ENCODE assay signal across 8 cellular contexts in the genomic region with DNA sequence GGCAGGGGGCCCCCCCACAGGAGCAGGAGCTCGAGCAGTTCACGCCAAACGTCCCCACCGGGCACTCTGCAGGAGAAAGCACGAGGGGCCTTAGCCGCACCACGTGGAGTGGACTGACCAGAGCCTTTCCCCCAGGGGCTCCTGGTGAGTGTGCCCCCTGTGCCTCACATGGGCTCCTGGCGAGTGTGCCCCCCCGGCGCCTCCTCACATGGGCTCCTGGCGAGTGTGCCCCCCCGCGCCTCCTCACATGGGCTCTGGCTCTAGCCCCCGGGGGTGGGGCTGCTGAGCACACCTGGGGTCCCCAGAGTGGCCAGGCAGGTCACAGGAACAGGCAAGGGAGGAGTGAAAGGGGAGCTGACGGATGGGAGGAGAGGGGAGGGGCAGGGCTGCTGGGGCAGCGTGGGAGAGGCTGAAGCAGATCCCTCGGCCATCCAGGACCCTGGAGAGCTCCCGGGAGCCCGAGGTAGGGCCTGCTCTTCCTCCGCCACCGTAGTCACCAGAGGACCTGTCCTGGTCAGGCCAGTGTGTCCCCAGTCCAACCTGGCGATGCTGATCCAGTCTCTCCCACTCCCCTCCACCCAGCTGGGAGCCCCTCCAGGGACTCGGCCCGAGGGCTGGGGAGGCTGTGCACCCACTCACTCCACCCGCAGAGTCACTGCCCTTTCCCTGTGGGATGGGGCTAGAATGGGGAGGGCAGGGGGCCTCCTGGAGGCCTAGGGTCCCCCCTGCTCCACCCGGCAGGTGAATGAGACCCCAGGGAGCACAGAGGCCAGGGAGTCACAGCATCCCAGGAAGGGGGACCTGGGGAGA. TPM values are rescaled to one million over a fixed set of nuclear protein-coding genes. Genes with fewer than 3 reads are reported as not detected.
DNase-seq lines count a peak whose midpoint lies in the region; ATAC-seq and TF ChIP-seq lines count a peak whose summit lies in the region.

No MANE protein-coding gene starts in this region.

- TF ChIP-seq CTCF in GM13977 (IDR thresholded peaks at IDR 0.05; ENCODE audit: extremely low read depth, insufficient read depth, missing control alignments) (no peak), endothelial cell (IDR thresholded peaks at IDR 0.05; ENCODE audit: unreplicated experiment) (no peak)

- DNase-seq in GM13977 (ENCODE audit: low spot score) (peak; percentile 82), RKO (ENCODE audit: low spot score) (peak; percentile 27), endothelial cell (ENCODE audit: low spot score) (peak; percentile 69), myocyte (ENCODE audit: low read depth) (peak; percentile 61), hippocampal formation (lab: John Stamatoyannopoulos, UW) (no peak)

- H3K9me3 Mint-ChIP-seq in endothelial cell (ENCODE audit: unreplicated experiment) = no peaks in the 10 kb centered on the region

- H3K27ac Mint-ChIP-seq in endothelial cell (ENCODE audit: unreplicated experiment) = no peak overlapping the region

- no peak overlapping the region for H3K4me3 Mint-ChIP-seq in endothelial cell (ENCODE audit: unreplicated experiment)

- in situ Hi-C loops in GM13977 (cut with MboI; ENCODE audit: low pct_unique_long_range_greater_than_20kb, low sequenced_read_pairs, unreplicated experiment) = no loop called here

- peaks cover 17% of the 10 kb centered on the region for H3K27me3 Mint-ChIP-seq in endothelial cell (ENCODE audit: unreplicated experiment)

- H3K4me1 Mint-ChIP-seq in endothelial cell (ENCODE audit: unreplicated experiment) = no peaks in the 10 kb centered on the region

- ATAC-seq in HG03439 (IDR thresholded peaks at IDR 0.05; ENCODE audit: unreplicated experiment) = no peak
- ATAC-seq in HG03196 (IDR thresholded peaks at IDR 0.05; ENCODE audit: unreplicated experiment) = no peak
- no peak for ATAC-seq in GM19328 (IDR thresholded peaks at IDR 0.05; ENCODE audit: unreplicated experiment)

- peaks cover 7% of the 10 kb centered on the region for H3K36me3 Mint-ChIP-seq in endothelial cell (ENCODE audit: low read depth, unreplicated experiment)

RNA-seq across cellular contexts. Expression of a gene that starts 47.6 kb away (rescaled TPM):
- total RNA-seq in endothelial cell (ENCODE audit: unreplicated experiment) = 1.7 TPM
- total RNA-seq in myocyte = not detected in 2 replicates
- polyA plus RNA-seq in myocyte (2012) = 0.18 TPM

Comparison
In these comparisons a context has a peak if more than half of its experiments do, and no peak if none do; other contexts are left out.
1. DNase-seq: peak in GM13977 (single experiment), RKO (single experiment), endothelial cell (single experiment) and myocyte (single experiment); none in hippocampal formation (0 of 2).